ENCODE assay signal across 8 cellular contexts in the genomic region with DNA sequence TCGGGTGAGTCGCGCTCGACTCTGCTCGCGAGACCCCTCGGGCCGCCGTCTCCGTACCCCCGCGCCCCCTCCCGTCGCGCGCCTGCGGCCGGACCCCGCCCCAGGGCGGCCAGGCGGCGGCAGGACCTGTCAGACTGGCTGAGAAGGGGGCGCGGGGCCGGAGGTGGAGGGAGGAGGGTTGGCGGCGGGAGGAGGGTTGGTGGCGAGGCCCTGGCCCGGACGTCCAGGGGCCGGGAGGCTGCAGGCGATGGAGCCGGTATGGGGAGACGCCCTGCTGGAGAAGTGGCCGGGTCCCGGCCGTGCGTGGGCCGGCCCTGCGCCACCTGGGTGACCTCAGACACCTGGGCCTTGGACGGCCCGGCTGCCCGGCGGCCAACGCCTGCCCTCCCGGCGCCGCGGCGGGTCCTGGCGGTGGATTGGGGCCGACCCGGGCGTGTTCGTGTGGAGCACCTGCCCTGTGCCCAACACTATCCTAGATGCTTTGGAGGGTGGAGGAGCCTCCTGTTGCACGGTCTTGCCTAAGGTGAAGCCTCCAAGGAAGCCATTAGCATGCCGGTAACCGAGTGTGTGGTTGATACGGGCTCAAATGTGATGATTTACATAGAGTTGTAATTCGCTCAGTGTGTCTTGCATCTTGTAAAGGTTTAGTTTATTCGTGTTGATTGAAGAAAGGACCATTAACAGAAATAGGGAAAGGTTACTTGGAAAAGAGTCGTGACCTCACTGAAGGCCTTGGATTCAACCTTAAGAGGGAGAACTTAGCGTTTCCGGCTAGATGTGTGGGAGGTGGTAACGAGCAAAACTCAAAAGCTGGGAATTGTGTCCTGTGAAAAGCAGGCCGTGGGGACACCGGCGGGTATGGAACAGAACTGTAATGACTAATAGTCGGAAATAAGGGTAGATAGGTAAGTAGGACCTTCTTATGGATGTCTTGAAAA. TPM values are rescaled to one million over a fixed set of nuclear protein-coding genes. Genes with fewer than 3 reads are reported as not detected.
A peak's percentile ranks its signal among the peaks of the same experiment; 100 is the strongest.
DNase-seq lines count a peak whose midpoint lies in the region; ATAC-seq, FAIRE-seq and TF ChIP-seq lines count a peak whose summit lies in the region.

No MANE protein-coding gene starts in this region.

- CTCF ChIA-PET in AG04449 (lab: Yijun Ruan, JAX) (interaction anchor here (1.5 to 2.0 kb wide), 2 partner anchors 403 to 404 kb away, joined by 6 to 7 read pairs; no protein-coding TSS in a partner anchor), activated B cell treated with CpG ODN at 0.5 μM for 24 hours (lab: Charles Lee) (interaction anchor here (1.4 to 1.8 kb wide), 3 partner anchors 16 to 35 kb away, joined by 5 to 11 read pairs (median 6); partner anchors contain the start of gene MYL12A)

- H3K27me3 Mint-ChIP-seq in activated B cell treated with CpG ODN at 0.5 μM for 24 hours, result no peaks in the 10 kb centered on the region

- H3K27ac Mint-ChIP-seq in activated B cell treated with CpG ODN at 0.5 μM for 24 hours, result peak overlapping the region; percentile 97

- peak overlapping the region; percentile 98 for H3K27ac ChIP-seq in muscle layer of colon (ENCODE audit: low read depth, low read length)

- DNase-seq in AG04449 (ENCODE audit: low read depth, low spot score) (no peak), activated B cell treated with CpG ODN at 0.5 μM for 24 hours (peak; percentile 39), urothelium cell line (ENCODE audit: low spot score) (no peak), epidermal melanocyte (ENCODE audit: insufficient read length, low spot score) (no peak)

- H3K9ac ChIP-seq in endocrine pancreas (ENCODE audit: control insufficient read depth, insufficient read depth, low read length) (peak overlapping the region; percentile 99), muscle layer of colon (ENCODE audit: low read length) (peak overlapping the region; percentile 80)

- peak overlapping the region; percentile 90 for H3K4me3 ChIP-seq in AG04449 (ENCODE audit: low read depth, low read length)
- peak overlapping the region; percentile 98 for H3K4me3 ChIP-seq in endocrine pancreas (ENCODE audit: control insufficient read depth, insufficient read depth, low read length)
- peak overlapping the region; percentile 75 to 86 for H3K4me3 ChIP-seq in muscle layer of colon (ENCODE audit: low read depth in 1 of 2, low read length in 2 of 2)

- no peaks in the 10 kb centered on the region for H3K9me3 Mint-ChIP-seq in activated B cell treated with CpG ODN at 0.5 μM for 24 hours

- intact Hi-C loops in activated B cell treated with CpG ODN at 0.5 μM for 24 hours (cut with micrococcal nuclease), result loop anchor here (1.0 to 5.0 kb wide), 5 partner anchors 10 to 690 kb away; partner anchors contain the start of genes METTL4, NDC80 and TGIF1

- ATAC-seq in GM19372 (IDR thresholded peaks at IDR 0.05; ENCODE audit: low read depth, unreplicated experiment) (peak; percentile 44), HG03439 (IDR thresholded peaks at IDR 0.05; ENCODE audit: unreplicated experiment) (peak; percentile 42), activated B cell treated with CpG ODN at 0.5 μM for 24 hours (ENCODE audit: low read depth) (peak; percentile 10)

- FAIRE-seq in urothelium cell line (lab: Jason Lieb, UNC), result peak; percentile 58

- no peaks in the 10 kb centered on the region for H3K27me3 ChIP-seq in endocrine pancreas (ENCODE audit: control insufficient read depth, insufficient read depth, low read length)
- no peaks in the 10 kb centered on the region for H3K27me3 ChIP-seq in muscle layer of colon (ENCODE audit: control insufficient read depth in 1 of 2, insufficient read depth in 2 of 2, low read length in 2 of 2)

- no peaks in the 10 kb centered on the region for H3K36me3 ChIP-seq in endocrine pancreas (ENCODE audit: control insufficient read depth, insufficient read depth, low read length)
- peaks cover 10% of the 10 kb centered on the region for H3K36me3 ChIP-seq in muscle layer of colon (ENCODE audit: insufficient read depth, low read length)

- peaks cover 28% of the 10 kb centered on the region for H3K36me3 Mint-ChIP-seq in activated B cell treated with CpG ODN at 0.5 μM for 24 hours (ENCODE audit: low read depth)

- H3K4me1 ChIP-seq in endocrine pancreas (ENCODE audit: control insufficient read depth, insufficient read depth, low read length), result peaks cover 12% of the 10 kb centered on the region
- peaks cover 55% of the 10 kb centered on the region for H3K4me1 ChIP-seq in muscle layer of colon (ENCODE audit: insufficient read depth, low read length)

- POLR2A ChIA-PET in AG04449 (lab: Yijun Ruan, JAX), result interaction anchor here (1.0 to 3.2 kb wide), 3 partner anchors 10 to 15 kb away, joined by 3 to 21 read pairs (median 16); partner anchors contain the start of gene MYL12A
- POLR2A ChIA-PET in activated B cell treated with CpG ODN at 0.5 μM for 24 hours (lab: Charles Lee), result interaction anchor here (0.6 to 5.7 kb wide), 20 partner anchors 8 to 604 kb away, joined by 3 to 166 read pairs (median 4); partner anchors contain the start of gene MYL12A

- peak overlapping the region; percentile 94 for H3K4me3 Mint-ChIP-seq in activated B cell treated with CpG ODN at 0.5 μM for 24 hours

- H3K4me1 Mint-ChIP-seq in activated B cell treated with CpG ODN at 0.5 μM for 24 hours, result peaks cover 80% of the 10 kb centered on the region

- no peaks in the 10 kb centered on the region for H3K9me3 ChIP-seq in endocrine pancreas (ENCODE audit: control insufficient read depth, low read length)
- H3K9me3 ChIP-seq in muscle layer of colon (ENCODE audit: low read length), result no peaks in the 10 kb centered on the region

- no peak for TF ChIP-seq CTCF in AG04449 (IDR thresholded peaks at IDR 0.05; ENCODE audit: insufficient read depth, low read length, missing control alignments)
- no peak for TF ChIP-seq CTCF in activated B cell treated with CpG ODN at 0.5 μM for 24 hours (IDR thresholded peaks at IDR 0.05)

RNA-seq across cellular contexts. Expression of gene MYL12B, which starts 0.6 kb away (rescaled TPM):
- 185 and 198 TPM in 2 replicates for total RNA-seq in activated B cell treated with CpG ODN at 0.5 μM for 24 hours

RNA-seq across cellular contexts. Expression of gene MYL12A, which starts 14.9 kb away (rescaled TPM):
- total RNA-seq in activated B cell treated with CpG ODN at 0.5 μM for 24 hours, result 394 and 395 TPM in 2 replicates

RNA-seq across cellular contexts. Expression of gene MYOM1, which starts 42.7 kb away (rescaled TPM):
- total RNA-seq in activated B cell treated with CpG ODN at 0.5 μM for 24 hours, result 4.1 and 4.9 TPM in 2 replicates
